ENCODE assay signal across 18 cellular contexts in the genomic region with DNA sequence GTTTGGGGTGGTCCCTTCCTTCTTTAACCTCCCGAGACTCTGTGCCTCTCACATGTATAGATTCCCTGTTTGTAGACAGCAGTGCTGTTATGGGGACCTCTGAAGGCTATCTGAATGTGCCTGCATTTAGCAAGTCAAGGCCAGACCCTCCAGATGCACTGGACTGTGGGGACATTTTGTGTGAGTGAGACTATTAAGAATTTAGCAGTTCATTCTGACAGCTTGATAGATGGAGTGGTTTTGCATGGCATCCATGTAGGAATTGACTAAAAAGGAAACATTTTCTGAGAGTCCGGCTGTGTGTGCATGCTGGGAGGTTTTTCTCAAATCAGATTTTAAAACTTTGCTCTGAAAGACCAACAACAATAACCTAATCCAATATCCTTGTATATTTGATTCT.
DNase-seq lines count a peak whose midpoint lies in the region; ATAC-seq and TF ChIP-seq lines count a peak whose summit lies in the region.
"Had no signal": no experiment of that assay in that cellular context is flagged by ENCODE, and none has a peak within 500 bp of the region (broad histone marks: within the 10 kb centered on the region; RNA-seq: fewer than 3 reads in every experiment).

No MANE protein-coding gene starts in this region.

- DNase-seq in Daoy (ENCODE audit: low read depth) (peak; percentile 19), hepatocyte (ENCODE audit: low spot score) (no peak), erythroblast (lab: John Stamatoyannopoulos, UW) (no peak), NCI-H510A treated with DMSO at 0.1 percent for 48 hours (lab: John Stamatoyannopoulos, UW) (no peak), left cardiac atrium (no peak), NCI-H774 (lab: John Stamatoyannopoulos, UW) (no peak)
- DNase-seq in stimulated activated effector memory CD8-positive, alpha-beta T cell treated with anti-CD3 and anti-CD28 coated beads, Interleukin-12 subunit alpha, Interleukin-12 subunit beta, amount 100 ng/mL, for 72 hours (ENCODE audit: low spot score in 2 of 2) = no peak
- DNase-seq: activated CD4-positive, alpha-beta memory T cell treated with anti-CD3 and anti-CD28 coated beads, Interleukin-2, amount 10 ng/mL, durations not matched to agents 7 days and 5 days; activated naive CD4-positive, alpha-beta T cell; anterior cingulate cortex; colonic mucosa; GOT3; hypothalamus; NCI-H1436 treated with DMSO at 0.1 percent for 48 hours; stimulated activated CD4-positive, alpha-beta T cell treated with anti-CD3 and anti-CD28 coated beads, Interleukin-12 subunit alpha, Interleukin-12 subunit beta, amount 100 ng/mL, for 4 hours had no signal

- H3K4me3 Mint-ChIP-seq in stimulated activated effector memory CD8-positive, alpha-beta T cell treated with anti-CD3 and anti-CD28 coated beads, Interleukin-12 subunit alpha, Interleukin-12 subunit beta, amount 100 ng/mL, for 72 hours = no peak overlapping the region
- H3K4me3 Mint-ChIP-seq: activated CD4-positive, alpha-beta memory T cell treated with anti-CD3 and anti-CD28 coated beads, Interleukin-2, amount 10 ng/mL, durations not matched to agents 7 days and 5 days; WTC11 had no signal

- no peak overlapping the region for H2AFZ ChIP-seq in hepatocyte

- no peak for TF ChIP-seq POLR2A in erythroblast (IDR thresholded peaks at IDR 0.05; ENCODE audit: low read length)

- H3K9me3 Mint-ChIP-seq in stimulated activated effector memory CD8-positive, alpha-beta T cell treated with anti-CD3 and anti-CD28 coated beads, Interleukin-12 subunit alpha, Interleukin-12 subunit beta, amount 100 ng/mL, for 72 hours = no peaks in the 10 kb centered on the region
- H3K9me3 Mint-ChIP-seq: activated CD4-positive, alpha-beta memory T cell treated with anti-CD3 and anti-CD28 coated beads, Interleukin-2, amount 10 ng/mL, durations not matched to agents 7 days and 5 days; WTC11 had no signal

- H3K27me3 ChIP-seq in hepatocyte = no peaks in the 10 kb centered on the region
- H3K27me3 ChIP-seq: colonic mucosa, suprapubic skin had no signal

- H3K4me1 Mint-ChIP-seq in stimulated activated effector memory CD8-positive, alpha-beta T cell treated with anti-CD3 and anti-CD28 coated beads, Interleukin-12 subunit alpha, Interleukin-12 subunit beta, amount 100 ng/mL, for 72 hours = peaks cover 71% of the 10 kb centered on the region

- H3K4me3 ChIP-seq in hepatocyte = no peak overlapping the region
- H3K4me3 ChIP-seq: colonic mucosa, suprapubic skin had no signal

- peaks cover 39% of the 10 kb centered on the region for H3K79me2 ChIP-seq in hepatocyte

- ATAC-seq in SK-N-SH treated with all-trans-retinoic acid at 6 μM for 48 hours (peak; percentile 21), left cardiac atrium (no peak)
- ATAC-seq in stimulated activated effector memory CD8-positive, alpha-beta T cell treated with anti-CD3 and anti-CD28 coated beads, Interleukin-12 subunit alpha, Interleukin-12 subunit beta, amount 100 ng/mL, for 72 hours = no peak
- ATAC-seq: WTC11 had no signal

- H3K27ac Mint-ChIP-seq in stimulated activated effector memory CD8-positive, alpha-beta T cell treated with anti-CD3 and anti-CD28 coated beads, Interleukin-12 subunit alpha, Interleukin-12 subunit beta, amount 100 ng/mL, for 72 hours = peak overlapping the region; percentile 60
- H3K27ac Mint-ChIP-seq: activated CD4-positive, alpha-beta memory T cell treated with anti-CD3 and anti-CD28 coated beads, Interleukin-2, amount 10 ng/mL, durations not matched to agents 7 days and 5 days had no signal

- intact Hi-C loops in left cardiac atrium (cut with DNase I) = no loop called here

- peak overlapping the region; percentile 35 for H3K27ac ChIP-seq in hepatocyte
- H3K27ac ChIP-seq: colonic mucosa, suprapubic skin had no signal

- no peaks in the 10 kb centered on the region for H3K36me3 Mint-ChIP-seq in stimulated activated effector memory CD8-positive, alpha-beta T cell treated with anti-CD3 and anti-CD28 coated beads, Interleukin-12 subunit alpha, Interleukin-12 subunit beta, amount 100 ng/mL, for 72 hours
- H3K36me3 Mint-ChIP-seq: WTC11 had no signal

- H3K9me2 ChIP-seq in hepatocyte (replicated peaks; ENCODE audit: insufficient read depth) = no peaks in the 10 kb centered on the region

- no peaks in the 10 kb centered on the region for H3K9me3 ChIP-seq in hepatocyte (ENCODE audit: low read depth)
- H3K9me3 ChIP-seq: colonic mucosa, suprapubic skin had no signal

- H3K4me1 ChIP-seq in hepatocyte (ENCODE audit: insufficient read depth) = peaks cover 14% of the 10 kb centered on the region
- H3K4me1 ChIP-seq: colonic mucosa had no signal

- no peaks in the 10 kb centered on the region for H4K20me1 ChIP-seq in hepatocyte (ENCODE audit: insufficient read depth, poor library complexity, severe bottlenecking)

- 92% methylated on average over 2 of the region's 2 CpGs for WGBS in hepatocyte (ENCODE audit: low lambda C conversion rate, missing lambda C conversion rate)

- no peak for TF ChIP-seq CTCF in hepatocyte (IDR thresholded peaks at IDR 0.05; ENCODE audit: poor library complexity)

- H3K4me2 ChIP-seq in hepatocyte = peak overlapping the region; percentile 20

- no peaks in the 10 kb centered on the region for H3K36me3 ChIP-seq in hepatocyte (replicated peaks; ENCODE audit: insufficient read depth, low read depth)
- H3K36me3 ChIP-seq: colonic mucosa, suprapubic skin had no signal

TF ChIP-seq in SK-N-SH treated with all-trans-retinoic acid at 6 μM for 48 hours, 23 proteins besides CTCF, POLR2A, EP300 and RAD21:
- TF ChIP-seq ZNF70 (CRISPR knock-in tag; IDR thresholded peaks at IDR 0.05) = no peak
- no peak for TF ChIP-seq OSR1 (CRISPR knock-in tag; IDR thresholded peaks at IDR 0.05)
- no peak for TF ChIP-seq BACH2 (CRISPR knock-in tag; IDR thresholded peaks at IDR 0.05; ENCODE audit: borderline replicate concordance)
- TF ChIP-seq, protein P1, sequence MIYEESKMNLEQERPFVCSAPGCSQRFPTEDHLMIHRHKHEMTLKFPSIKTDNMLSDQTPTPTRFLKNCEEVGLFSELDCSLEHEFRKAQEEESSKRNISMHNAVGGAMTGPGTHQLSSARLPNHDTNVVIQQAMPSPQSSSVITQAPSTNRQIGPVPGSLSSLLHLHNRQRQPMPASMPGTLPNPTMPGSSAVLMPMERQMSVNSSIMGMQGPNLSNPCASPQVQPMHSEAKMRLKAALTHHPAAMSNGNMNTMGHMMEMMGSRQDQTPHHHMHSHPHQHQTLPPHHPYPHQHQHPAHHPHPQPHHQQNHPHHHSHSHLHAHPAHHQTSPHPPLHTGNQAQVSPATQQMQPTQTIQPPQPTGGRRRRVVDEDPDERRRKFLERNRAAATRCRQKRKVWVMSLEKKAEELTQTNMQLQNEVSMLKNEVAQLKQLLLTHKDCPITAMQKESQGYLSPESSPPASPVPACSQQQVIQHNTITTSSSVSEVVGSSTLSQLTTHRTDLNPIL (CRISPR knock-in tag; IDR thresholded peaks at IDR 0.05; ENCODE audit: low read depth) = no peak
- TF ChIP-seq, protein P2, sequence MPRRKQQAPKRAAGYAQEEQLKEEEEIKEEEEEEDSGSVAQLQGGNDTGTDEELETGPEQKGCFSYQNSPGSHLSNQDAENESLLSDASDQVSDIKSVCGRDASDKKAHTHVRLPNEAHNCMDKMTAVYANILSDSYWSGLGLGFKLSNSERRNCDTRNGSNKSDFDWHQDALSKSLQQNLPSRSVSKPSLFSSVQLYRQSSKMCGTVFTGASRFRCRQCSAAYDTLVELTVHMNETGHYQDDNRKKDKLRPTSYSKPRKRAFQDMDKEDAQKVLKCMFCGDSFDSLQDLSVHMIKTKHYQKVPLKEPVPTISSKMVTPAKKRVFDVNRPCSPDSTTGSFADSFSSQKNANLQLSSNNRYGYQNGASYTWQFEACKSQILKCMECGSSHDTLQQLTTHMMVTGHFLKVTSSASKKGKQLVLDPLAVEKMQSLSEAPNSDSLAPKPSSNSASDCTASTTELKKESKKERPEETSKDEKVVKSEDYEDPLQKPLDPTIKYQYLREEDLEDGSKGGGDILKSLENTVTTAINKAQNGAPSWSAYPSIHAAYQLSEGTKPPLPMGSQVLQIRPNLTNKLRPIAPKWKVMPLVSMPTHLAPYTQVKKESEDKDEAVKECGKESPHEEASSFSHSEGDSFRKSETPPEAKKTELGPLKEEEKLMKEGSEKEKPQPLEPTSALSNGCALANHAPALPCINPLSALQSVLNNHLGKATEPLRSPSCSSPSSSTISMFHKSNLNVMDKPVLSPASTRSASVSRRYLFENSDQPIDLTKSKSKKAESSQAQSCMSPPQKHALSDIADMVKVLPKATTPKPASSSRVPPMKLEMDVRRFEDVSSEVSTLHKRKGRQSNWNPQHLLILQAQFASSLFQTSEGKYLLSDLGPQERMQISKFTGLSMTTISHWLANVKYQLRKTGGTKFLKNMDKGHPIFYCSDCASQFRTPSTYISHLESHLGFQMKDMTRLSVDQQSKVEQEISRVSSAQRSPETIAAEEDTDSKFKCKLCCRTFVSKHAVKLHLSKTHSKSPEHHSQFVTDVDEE (CRISPR knock-in tag; IDR thresholded peaks at IDR 0.05) = no peak
- TF ChIP-seq ZC3H10 (CRISPR knock-in tag; IDR thresholded peaks at IDR 0.05) = no peak
TF ChIP-seq in SK-N-SH treated with all-trans-retinoic acid at 6 μM for 48 hours: peak in this region for 0.
